ENCODE assay signal across 19 cellular contexts in genomic region chr10:103747193-103747865, GRCh38.
A peak's percentile ranks its signal among the peaks of the same experiment; 100 is the strongest.
DNase-seq lines count a peak whose midpoint lies in the region; ATAC-seq, FAIRE-seq and TF ChIP-seq lines count a peak whose summit lies in the region.
"Had no signal": no experiment of that assay in that cellular context is flagged by ENCODE, and none has a peak within 500 bp of the region (broad histone marks: within the 10 kb centered on the region; RNA-seq: fewer than 3 reads in every experiment).

No MANE protein-coding gene starts in this region.

- H3K4me1 ChIP-seq in right cardiac atrium (ENCODE audit: control insufficient read depth, insufficient read depth, low read length) (no peaks in the 10 kb centered on the region), right atrium auricular region (peaks cover 0 to 37% of the 10 kb centered on the region in 2 donors), GM12878 (ENCODE audit: control insufficient read depth, insufficient read depth, low read length) (no peaks in the 10 kb centered on the region), mucosa of descending colon (ENCODE audit: low read depth) (peaks cover 13% of the 10 kb centered on the region)

- H2AFZ ChIP-seq in GM12878 (ENCODE audit: control insufficient read depth, low read depth, low read length): no peak overlapping the region

- no peak for TF ChIP-seq CTCF in right atrium auricular region (IDR thresholded peaks at IDR 0.05)
- no peak for TF ChIP-seq CTCF in GM12878 (IDR thresholded peaks at IDR 0.05 in 2 of 3, conservative IDR thresholded peaks at IDR 0.05 in 1 of 3; ENCODE audit: control insufficient read depth in 2 of 3, extremely low read depth in 1 of 3, insufficient read depth in 1 of 3, low read depth in 3 of 3, low read length in 3 of 3)
- TF ChIP-seq CTCF in mucosa of descending colon (IDR thresholded peaks at IDR 0.05): no peak

- in situ Hi-C loops in GM12878 (cut with MboI): no loop called here

- TF ChIP-seq POLR2A in GM12878 (IDR thresholded peaks at IDR 0.05; ENCODE audit: low read depth, low read length): no peak

- BruUV-seq in GM12878 (replicated peaks; lab: Mats Ljungman, UMichigan): no TSS peak

- 77% methylated on average over 14 of the region's 14 CpGs for WGBS in right cardiac atrium
- WGBS in GM12878 (ENCODE audit: insufficient coverage, insufficient replicate concordance, low lambda C conversion rate, missing lambda C conversion rate): 34% methylated on average over 14 of the region's 14 CpGs

- no peak for DNase-seq in right cardiac atrium
- DNase-seq in right atrium auricular region (ENCODE audit: low spot score): no peak
- no peak for DNase-seq in GM12878 (ENCODE audit: low read depth, low spot score)
- DNase-seq in mucosa of descending colon: no peak
- DNase-seq in NCI-H1105 (lab: John Stamatoyannopoulos, UW): no peak
- DNase-seq in H7: no peak
- no peak for DNase-seq in activated CD8-positive, alpha-beta memory T cell treated with anti-CD3 and anti-CD28 coated beads, Interleukin-2, amount 50 U/mL, for 4 hours
- DNase-seq: activated CD4-positive, alpha-beta T cell treated with anti-CD3 and anti-CD28 coated beads for 1 hour; activated gamma-delta T cell; brain microvascular endothelial cell; Calu3; GDM1; NCI-H187 treated with DMSO at 0.1 percent for 48 hours; NCI-H526 treated with DMSO at 0.1 percent for 48 hours; RPMI8226; testis had no signal

- H4K20me1 ChIP-seq in GM12878 (ENCODE audit: control insufficient read depth, insufficient read depth): no peaks in the 10 kb centered on the region

- H3K27ac ChIP-seq in right cardiac atrium (ENCODE audit: low read length): no peak overlapping the region
- H3K27ac ChIP-seq in right atrium auricular region: peak overlapping the region in 1 of 2 donors; percentile 31
- no peak overlapping the region for H3K27ac ChIP-seq in GM12878 (ENCODE audit: control insufficient read depth, insufficient read depth)
- H3K27ac ChIP-seq: brain microvascular endothelial cell, testis had no signal

- SMC1A ChIA-PET in GM12878 (lab: Charles Lee; ENCODE audit: uncharacterized antibody, unreplicated experiment): interaction anchor here (0.6 to 1.2 kb wide), 2 partner anchors 35 to 389 kb away, joined by 3 to 4 read pairs; no protein-coding TSS in a partner anchor

- no peak overlapping the region for H3K4me2 ChIP-seq in GM12878 (ENCODE audit: control insufficient read depth, insufficient read depth)

- intact Hi-C loops in right cardiac atrium (cut with DNase I): no loop called here
- intact Hi-C loops in GM12878 (cut with micrococcal nuclease; ENCODE audit: unreplicated experiment): no loop called here
- intact Hi-C loops in mucosa of descending colon (cut with DNase I, micrococcal nuclease): no loop called here

- TF ChIP-seq EP300 in GM12878 (IDR thresholded peaks at IDR 0.05; ENCODE audit: borderline replicate concordance in 1 of 2, control insufficient read depth in 1 of 2, low read depth in 2 of 2, low read length in 2 of 2): no peak

- CTCF ChIA-PET in GM12878 (lab: Yijun Ruan, JAX): interaction anchor here (1.2 kb wide), 1 partner anchor 100 kb away, joined by 4 read pairs; no protein-coding TSS in a partner anchor

- no peaks in the 10 kb centered on the region for H3K79me2 ChIP-seq in GM12878 (ENCODE audit: control insufficient read depth, insufficient read depth, low read length)

- H3K4me3 ChIP-seq in right cardiac atrium (ENCODE audit: low read length): no peak overlapping the region
- H3K4me3 ChIP-seq in right atrium auricular region: no peak overlapping the region
- H3K4me3 ChIP-seq in GM12878: no peak overlapping the region
- H3K4me3 ChIP-seq in mucosa of descending colon: no peak overlapping the region
- H3K4me3 ChIP-seq in H7 (ENCODE audit: insufficient read depth, low read depth, low read length): no peak overlapping the region
- H3K4me3 ChIP-seq: testis had no signal

- no peak overlapping the region for H3K9ac ChIP-seq in GM12878 (ENCODE audit: control insufficient read depth, insufficient read depth, low read length)

- H3K9me3 ChIP-seq in right cardiac atrium (ENCODE audit: control insufficient read depth, low read length): no peaks in the 10 kb centered on the region
- no peaks in the 10 kb centered on the region for H3K9me3 ChIP-seq in right atrium auricular region
- H3K9me3 ChIP-seq in GM12878 (replicated peaks; ENCODE audit: control insufficient read depth, insufficient read depth, low read length): no peaks in the 10 kb centered on the region; the same call in 2 of the 3 replicates
- H3K9me3 ChIP-seq in mucosa of descending colon: no peaks in the 10 kb centered on the region
- H3K9me3 ChIP-seq: testis had no signal

- TF ChIP-seq RAD21 in GM12878 (IDR thresholded peaks at IDR 0.05; ENCODE audit: insufficient read depth, low read depth, low read length): no peak

- no peaks in the 10 kb centered on the region for H3K36me3 ChIP-seq in right atrium auricular region
- H3K36me3 ChIP-seq in GM12878 (ENCODE audit: control insufficient read depth in 2 of 2, insufficient read depth in 2 of 2, low read length in 1 of 2): no peaks in the 10 kb centered on the region
- H3K36me3 ChIP-seq in mucosa of descending colon (ENCODE audit: low read depth): no peaks in the 10 kb centered on the region
- H3K36me3 ChIP-seq in H7 (replicated peaks; ENCODE audit: control insufficient read depth, insufficient read depth, low read length): no peaks in the 10 kb centered on the region
- H3K36me3 ChIP-seq: brain microvascular endothelial cell had no signal

- RAD21 ChIA-PET in GM12878 (lab: Charles Lee; ENCODE audit: unreplicated experiment): interaction anchor here (0.8 to 1.3 kb wide), 2 partner anchors 35 to 110 kb away, joined by 3 to 4 read pairs; no protein-coding TSS in a partner anchor

- POLR2A ChIA-PET in GM12878 (lab: Charles Lee): no interaction called here

- no peak for FAIRE-seq in GM12878 (lab: Jason Lieb, UNC)

- ATAC-seq in right cardiac atrium (peak; percentile 8 to 15), GM12878 (no peak), mucosa of descending colon (peak; percentile 4), HG03469 (IDR thresholded peaks at IDR 0.05; ENCODE audit: unreplicated experiment) (no peak)
- ATAC-seq: left lobe of liver; naive thymus-derived CD4-positive, alpha-beta T cell had no signal

- H3K27me3 ChIP-seq in right cardiac atrium (ENCODE audit: control insufficient read depth, insufficient read depth): no peaks in the 10 kb centered on the region
- no peaks in the 10 kb centered on the region for H3K27me3 ChIP-seq in right atrium auricular region
- H3K27me3 ChIP-seq in GM12878 (replicated peaks in 1 of 2; ENCODE audit: control insufficient read depth in 2 of 2, insufficient read depth in 2 of 2, low read length in 1 of 2): 0 out of 4 replicates have a peak, but pooled peaks cover 0 to 2% of the 10 kb centered on the region in 2 experiments
- H3K27me3 ChIP-seq in H7 (ENCODE audit: control insufficient read depth, insufficient read depth, low read length): no peaks in the 10 kb centered on the region
- H3K27me3 ChIP-seq: brain microvascular endothelial cell, testis had no signal

TF ChIP-seq in GM12878, 131 proteins besides CTCF, POLR2A, EP300 and RAD21:
- TF ChIP-seq TBL1XR1 (IDR thresholded peaks at IDR 0.05; ENCODE audit: low read depth, low read length) (no peak), POLR2AphosphoS2 (IDR thresholded peaks at IDR 0.05; ENCODE audit: low read depth, low read length) (no peak), HSF1 (IDR thresholded peaks at IDR 0.05; ENCODE audit: low read depth, low read length) (no peak), SMAD1 (IDR thresholded peaks at IDR 0.05; ENCODE audit: low read depth, partially characterized antibody) (no peak), CEBPZ (IDR thresholded peaks at IDR 0.05; ENCODE audit: low read depth, low read length) (no peak), RUNX3 (IDR thresholded peaks at IDR 0.05; ENCODE audit: low read length) (0 out of 2 replicates have a peak, but pooled peaks have one; percentile 28), JUND (IDR thresholded peaks at IDR 0.05; ENCODE audit: low read depth, low read length) (no peak)

Comparison
In these comparisons a context has a peak if more than half of its experiments do, and no peak if none do; other contexts are left out.
1. ATAC-seq: peak in right cardiac atrium (2 of 2) and mucosa of descending colon (single experiment); none in GM12878 (single experiment) and HG03469 (single experiment).